In genomic region chr13:106246237-106246636, GRCh38 we compare ENCODE assay signal across 24 cellular contexts.
"Had no signal": no experiment of that assay in that cellular context is flagged by ENCODE, and none has a peak within 500 bp of the region (broad histone marks: within the 10 kb centered on the region; RNA-seq: fewer than 3 reads in every experiment).

No MANE protein-coding gene starts in this region.

- ATAC-seq: stimulated activated naive CD8-positive, alpha-beta T cell treated with anti-CD3 and anti-CD28 coated beads, Interleukin-15, Interleukin-2, amounts not matched to agents 100 U/mL and 50 U/mL, for 24 hours had no signal

- H3K36me3 Mint-ChIP-seq: activated CD4-positive, alpha-beta memory T cell treated with anti-CD3 and anti-CD28 coated beads for 36 hours; activated naive CD8-positive, alpha-beta T cell treated with anti-CD3 and anti-CD28 coated beads for 36 hours; naive B cell had no signal

- H3K27me3 Mint-ChIP-seq: activated B cell treated with CpG ODN at 0.5 μM for 24 hours; activated CD4-positive, alpha-beta memory T cell treated with anti-CD3 and anti-CD28 coated beads for 36 hours had no signal

- H3K4me1 ChIP-seq: prostate gland, right atrium auricular region, upper lobe of left lung had no signal

- H3K27me3 ChIP-seq: ovary, right atrium auricular region, upper lobe of left lung had no signal

- H3K4me3 Mint-ChIP-seq: activated B cell treated with CpG ODN at 0.5 μM for 24 hours; activated CD4-positive, alpha-beta memory T cell treated with anti-CD3 and anti-CD28 coated beads for 36 hours; activated naive CD8-positive, alpha-beta T cell treated with anti-CD3 and anti-CD28 coated beads for 36 hours; naive B cell; neural crest cell; T-helper 1 cell treated with Interleukin-12 subunit alpha and Interleukin-12 subunit beta and Interleukin-4 antibody, amounts not matched to agents 30 μg/mL and 1 μg/mL, for 36 hours had no signal

- DNase-seq: activated B cell treated with CpG ODN at 0.5 μM for 24 hours; activated CD4-positive, alpha-beta memory T cell treated with anti-CD3 and anti-CD28 coated beads for 36 hours; activated CD4-positive, alpha-beta T cell treated with anti-CD3 and anti-CD28 coated beads for 4 hours; activated naive CD4-positive, alpha-beta T cell treated with Interleukin-2 at 50 U/mL for 16 hours; activated naive CD8-positive, alpha-beta T cell treated with anti-CD3 and anti-CD28 coated beads for 36 hours; activated T-cell treated with anti-CD3 and anti-CD28 coated beads, Interleukin-2, amount 50 U/mL, for 48 hours; amniotic stem cell; central memory CD4-positive, alpha-beta T cell; dermis blood vessel endothelial cell; effector CD8-positive, alpha-beta T cell; foreskin melanocyte; hippocampal formation; naive B cell; ovary; stimulated activated CD4-positive, alpha-beta T cell treated with anti-CD3 and anti-CD28 coated beads, Interleukin-12 subunit alpha, Interleukin-12 subunit beta, amount 100 ng/mL, for 4 hours; stimulated activated CD4-positive, alpha-beta T cell treated with anti-CD3 and anti-CD28 coated beads, Interleukin-4, amount 100 ng/mL, for 4 hours; stimulated activated naive CD8-positive, alpha-beta T cell treated with anti-CD3 and anti-CD28 coated beads, Interleukin-15, Interleukin-2, amounts not matched to agents 100 U/mL and 50 U/mL, for 24 hours; T1000; upper lobe of left lung had no signal

- H3K27ac ChIP-seq: ovary, prostate gland, right atrium auricular region, upper lobe of left lung had no signal

- H3K36me3 ChIP-seq: ovary, prostate gland, right atrium auricular region, upper lobe of left lung had no signal

- H3K4me1 Mint-ChIP-seq: activated B cell treated with CpG ODN at 0.5 μM for 24 hours; activated naive CD8-positive, alpha-beta T cell treated with anti-CD3 and anti-CD28 coated beads for 36 hours; naive B cell had no signal

- H3K27ac Mint-ChIP-seq: activated B cell treated with CpG ODN at 0.5 μM for 24 hours; activated CD4-positive, alpha-beta memory T cell treated with anti-CD3 and anti-CD28 coated beads for 36 hours; activated naive CD8-positive, alpha-beta T cell treated with anti-CD3 and anti-CD28 coated beads for 36 hours; naive B cell; T-helper 1 cell treated with Interleukin-12 subunit alpha and Interleukin-12 subunit beta and Interleukin-4 antibody, amounts not matched to agents 30 μg/mL and 1 μg/mL, for 36 hours had no signal

- FAIRE-seq: islet of Langerhans had no signal

- H3K4me3 ChIP-seq: ovary, prostate gland, right atrium auricular region, upper lobe of left lung had no signal

- H3K9me3 ChIP-seq: ovary, prostate gland, right atrium auricular region, upper lobe of left lung had no signal

- H3K9me3 Mint-ChIP-seq: activated B cell treated with CpG ODN at 0.5 μM for 24 hours; activated CD4-positive, alpha-beta memory T cell treated with anti-CD3 and anti-CD28 coated beads for 36 hours; activated naive CD8-positive, alpha-beta T cell treated with anti-CD3 and anti-CD28 coated beads for 36 hours; neural crest cell; T-helper 1 cell treated with Interleukin-12 subunit alpha and Interleukin-12 subunit beta and Interleukin-4 antibody, amounts not matched to agents 30 μg/mL and 1 μg/mL, for 36 hours had no signal
